Comparison of ENCODE assay signal across 10 cellular contexts in genomic region chr20:20317195-20318113, GRCh38. TPM values are rescaled to one million over a fixed set of nuclear protein-coding genes. Genes with fewer than 3 reads are reported as not detected.
A peak's percentile ranks its signal among the peaks of the same experiment; 100 is the strongest.
DNase-seq lines count a peak whose midpoint lies in the region; ATAC-seq lines count a peak whose summit lies in the region.
"Had no signal": no experiment of that assay in that cellular context is flagged by ENCODE, and none has a peak within 500 bp of the region (broad histone marks: within the 10 kb centered on the region; RNA-seq: fewer than 3 reads in every experiment).

No MANE protein-coding gene starts in this region.

- no peak overlapping the region for H3K23ac ChIP-seq in neuronal stem cell (ENCODE audit: low read depth, low read length, poor library complexity)

- no peak overlapping the region for H3K4me2 ChIP-seq in neuronal stem cell (ENCODE audit: insufficient read depth, low read length, poor library complexity, severe bottlenecking)

- no peaks in the 10 kb centered on the region for H3K36me3 ChIP-seq in neuronal stem cell (replicated peaks in 1 of 2; ENCODE audit: control insufficient read depth in 2 of 2, insufficient read depth in 2 of 2, low read length in 2 of 2)
- H3K36me3 ChIP-seq: adrenal gland, SJSA1 had no signal

- DNase-seq in NCI-H2227 treated with DMSO at 0.1 percent for 48 hours (lab: John Stamatoyannopoulos, UW) (peak; percentile 65), neuronal stem cell (ENCODE audit: low spot score) (no peak), SW480 (ENCODE audit: low spot score) (no peak), NCI-H510A treated with DMSO at 0.1 percent for 48 hours (lab: John Stamatoyannopoulos, UW) (no peak), SKM-1 (lab: John Stamatoyannopoulos, UW; ENCODE audit: unreplicated experiment) (no peak), NCI-H2029 (lab: John Stamatoyannopoulos, UW) (no peak)

- H3K9ac ChIP-seq in neuronal stem cell (ENCODE audit: low read depth, low read length, poor library complexity) = no peak overlapping the region

- ATAC-seq in GM19025 (IDR thresholded peaks at IDR 0.05; ENCODE audit: low read depth, unreplicated experiment) = peak; percentile 87
- ATAC-seq in HG02870 (IDR thresholded peaks at IDR 0.05; ENCODE audit: unreplicated experiment) = peak; percentile 89

- H3K27me3 ChIP-seq in neuronal stem cell (ENCODE audit: control insufficient read depth in 3 of 3, insufficient read depth in 3 of 3, low read depth in 1 of 3, low read length in 3 of 3) = no peaks in the 10 kb centered on the region
- H3K27me3 ChIP-seq: adrenal gland, SJSA1 had no signal

- no peak overlapping the region for H2BK5ac ChIP-seq in neuronal stem cell (ENCODE audit: low read length)

- peak overlapping the region; percentile 40 for H2AK5ac ChIP-seq in neuronal stem cell (ENCODE audit: low read depth, low read length)

- no peak overlapping the region for H2BK12ac ChIP-seq in neuronal stem cell (ENCODE audit: low read length)

- H3K4me3 ChIP-seq in neuronal stem cell (ENCODE audit: low read length in 2 of 2) = no peak overlapping the region
- H3K4me3 ChIP-seq: adrenal gland, SJSA1 had no signal

- H3K18ac ChIP-seq in neuronal stem cell (ENCODE audit: low read length) = peak overlapping the region; percentile 80

- H3K4me1 ChIP-seq in neuronal stem cell (ENCODE audit: control insufficient read depth in 2 of 2, insufficient read depth in 1 of 2, low read depth in 1 of 2, low read length in 2 of 2) = no peaks in the 10 kb centered on the region
- H3K4me1 ChIP-seq: adrenal gland, SJSA1 had no signal

- H3K9me3 ChIP-seq in neuronal stem cell (replicated peaks in 1 of 2; ENCODE audit: control insufficient read depth in 2 of 2, insufficient read depth in 1 of 2, low read depth in 1 of 2, low read length in 2 of 2) = peaks cover 0 to 5% of the 10 kb centered on the region in 2 donors
- H3K9me3 ChIP-seq: adrenal gland, SJSA1 had no signal

- no peaks in the 10 kb centered on the region for H3K79me1 ChIP-seq in neuronal stem cell (ENCODE audit: low read depth, low read length)

- H4K91ac ChIP-seq in neuronal stem cell (ENCODE audit: low read depth, low read length, poor library complexity) = no peak overlapping the region

- H2AFZ ChIP-seq in neuronal stem cell (ENCODE audit: low read length) = no peak overlapping the region

- no peak overlapping the region for H3K27ac ChIP-seq in neuronal stem cell (replicated peaks; ENCODE audit: low read length)
- H3K27ac ChIP-seq: SJSA1 had no signal

- no peak overlapping the region for H2BK15ac ChIP-seq in neuronal stem cell (ENCODE audit: low read length)

- no peak overlapping the region for H2BK120ac ChIP-seq in neuronal stem cell (ENCODE audit: low read depth, low read length)

- H4K8ac ChIP-seq in neuronal stem cell (ENCODE audit: low read depth, low read length) = no peak overlapping the region

- no CpG with 5 or more reads among the region's 17 CpGs for WGBS in neuronal stem cell (ENCODE audit: extremely low coverage in 2 of 2, insufficient read length in 2 of 2, insufficient replicate concordance in 1 of 2), 2 donors

- H3K4ac ChIP-seq in neuronal stem cell (ENCODE audit: low read length) = no peak overlapping the region

- H3K14ac ChIP-seq in neuronal stem cell (ENCODE audit: low read length) = no peak overlapping the region

RNA-seq across cellular contexts. Expression of gene INSM1, which starts 50.5 kb away (rescaled TPM):
- 0.74 TPM for polyA plus RNA-seq in neuronal stem cell (2013, experiment 1 of 2)
- 0.71 TPM for polyA plus RNA-seq in neuronal stem cell (2013, experiment 2 of 2)
